Comparison of ENCODE assay signal across 18 cellular contexts in the genomic region with DNA sequence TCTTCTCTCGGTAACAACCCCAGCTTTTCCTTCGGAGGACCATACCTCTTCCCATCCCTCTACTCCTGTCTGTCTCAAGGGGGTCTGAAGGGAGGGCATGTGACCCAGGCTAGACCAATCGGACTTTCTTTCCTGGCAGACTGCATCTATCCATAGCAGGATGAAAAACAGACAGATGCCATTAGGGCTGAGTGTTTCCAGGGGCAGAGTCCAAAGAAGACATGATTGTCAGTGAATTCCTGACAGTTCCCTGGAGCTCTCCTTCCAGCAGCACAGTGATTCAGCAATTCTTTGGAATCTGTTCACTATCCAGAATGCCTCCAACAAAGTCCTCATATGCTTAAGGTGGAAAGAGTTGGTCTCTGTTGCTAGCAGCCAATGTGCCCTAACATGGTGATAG.
DNase-seq lines count a peak whose midpoint lies in the region; ATAC-seq and TF ChIP-seq lines count a peak whose summit lies in the region.
"Had no signal": no experiment of that assay in that cellular context is flagged by ENCODE, and none has a peak within 500 bp of the region (broad histone marks: within the 10 kb centered on the region; RNA-seq: fewer than 3 reads in every experiment).

No MANE protein-coding gene starts in this region.

- H2BK12ac ChIP-seq in trophoblast cell (ENCODE audit: low read length): peak overlapping the region; percentile 42

- peak; percentile 73 for ATAC-seq in WTC11
- ATAC-seq in HG02981 (IDR thresholded peaks at IDR 0.05; ENCODE audit: unreplicated experiment): no peak
- ATAC-seq in HG03108 (IDR thresholded peaks at IDR 0.05; ENCODE audit: unreplicated experiment): no peak
- ATAC-seq: activated CD8-positive, alpha-beta T cell treated with anti-CD3 and anti-CD28 coated beads, Interleukin-2, amount 10 ng/mL, durations not matched to agents 7 days and 5 days; natural killer cell treated with Interleukin-12 subunit alpha and Interleukin-12 subunit beta and Interleukin-15 and Interleukin-18, amount 100 ng/mL, for 72 hours; stimulated activated memory B cell treated with anti-CD40 and anti-IgM and Interleukin-4, amounts not matched to agents 10 μg/mL and 1 μg/mL and 100 μg/mL, for 72 hours; upper lobe of right lung had no signal

- H2AFZ ChIP-seq in trophoblast cell (ENCODE audit: insufficient read depth, low read length, poor library complexity): no peak overlapping the region

- H3K27me3 Mint-ChIP-seq in WTC11 (ENCODE audit: low read depth): no peaks in the 10 kb centered on the region

- H3K27ac Mint-ChIP-seq in WTC11: no peak overlapping the region
- H3K27ac Mint-ChIP-seq: activated CD8-positive, alpha-beta T cell treated with anti-CD3 and anti-CD28 coated beads, Interleukin-2, amount 10 ng/mL, durations not matched to agents 7 days and 5 days; activated T-helper 1 cell treated with anti-CD3 and anti-CD28 coated beads, Interleukin-12 subunit alpha, Interleukin-12 subunit beta, Interleukin-2, Interleukin-4 antibody, amounts not matched to agents 30 ng/mL and 10 ng/mL and 1 ng/mL, durations not matched to agents 14 hours and 24 hours and 36 hours; natural killer cell treated with Interleukin-12 subunit alpha and Interleukin-12 subunit beta and Interleukin-15 and Interleukin-18, amount 100 ng/mL, for 72 hours; stimulated activated memory B cell treated with anti-CD40 and anti-IgM and Interleukin-4, amounts not matched to agents 10 μg/mL and 1 μg/mL and 100 μg/mL, for 72 hours had no signal

- H2BK5ac ChIP-seq in trophoblast cell (ENCODE audit: low read depth, low read length, poor library complexity): peak overlapping the region; percentile 18

- H3K4ac ChIP-seq in trophoblast cell (ENCODE audit: low read depth, low read length): no peak overlapping the region

- no peak overlapping the region for H3K4me2 ChIP-seq in trophoblast cell (ENCODE audit: low read length)

- H3K4me1 ChIP-seq in trophoblast cell (ENCODE audit: control insufficient read depth in 1 of 2, insufficient read depth in 2 of 2, low read length in 2 of 2): no peaks in the 10 kb centered on the region
- H3K4me1 ChIP-seq in colonic mucosa: no peaks in the 10 kb centered on the region
- H3K4me1 ChIP-seq: SJCRH30, upper lobe of right lung had no signal

- H3K36me3 ChIP-seq in trophoblast cell (ENCODE audit: control insufficient read depth in 1 of 2, insufficient read depth in 2 of 2, low read length in 2 of 2) (no peaks in the 10 kb centered on the region), colonic mucosa (no peaks in the 10 kb centered on the region)
- H3K36me3 ChIP-seq: SJCRH30, upper lobe of right lung had no signal

- H4K8ac ChIP-seq in trophoblast cell (ENCODE audit: low read depth, low read length): peak overlapping the region; percentile 26

- H4K12ac ChIP-seq in trophoblast cell (ENCODE audit: low read depth, low read length): no peak overlapping the region

- no peaks in the 10 kb centered on the region for H3K79me2 ChIP-seq in trophoblast cell (ENCODE audit: control insufficient read depth, insufficient read depth, low read length, poor library complexity)

- H3K4me3 ChIP-seq in fibroblast of the aortic adventitia (ENCODE audit: low read depth, low read length): no peak overlapping the region
- H3K4me3 ChIP-seq in trophoblast cell (ENCODE audit: low read depth, low read length): no peak overlapping the region
- H3K4me3 ChIP-seq in colonic mucosa: no peak overlapping the region
- H3K4me3 ChIP-seq: SJCRH30, skin epidermis, upper lobe of right lung had no signal

- no CpG with 5 or more reads among the region's 3 CpGs for WGBS in trophoblast cell (ENCODE audit: extremely low coverage, insufficient coverage, insufficient read length)

- 0 out of 2 replicates have a peak, but pooled peaks cover 3% of the 10 kb centered on the region for H3K4me1 Mint-ChIP-seq in WTC11
- H3K4me1 Mint-ChIP-seq: stimulated activated memory B cell treated with anti-CD40 and anti-IgM and Interleukin-4, amounts not matched to agents 10 μg/mL and 1 μg/mL and 100 μg/mL, for 72 hours had no signal

- H2BK120ac ChIP-seq in trophoblast cell (ENCODE audit: insufficient read depth, low read length, poor library complexity): peak overlapping the region; percentile 64

- H3K18ac ChIP-seq in trophoblast cell (ENCODE audit: low read length): no peak overlapping the region

- no peak overlapping the region for H2AK5ac ChIP-seq in trophoblast cell (ENCODE audit: low read length)

- H3K23ac ChIP-seq in trophoblast cell (ENCODE audit: low read length): no peak overlapping the region

- no peak for TF ChIP-seq CTCF in WTC11 (IDR thresholded peaks at IDR 0.05)
- TF ChIP-seq CTCF in fibroblast of the aortic adventitia (IDR thresholded peaks at IDR 0.05; ENCODE audit: insufficient read depth, low read length): no peak
- no peak for TF ChIP-seq CTCF in colonic mucosa (IDR thresholded peaks at IDR 0.05)

- H3K27me3 ChIP-seq in trophoblast cell (ENCODE audit: insufficient read depth, low read length): no peaks in the 10 kb centered on the region
- no peaks in the 10 kb centered on the region for H3K27me3 ChIP-seq in colonic mucosa
- H3K27me3 ChIP-seq: SJCRH30, upper lobe of right lung had no signal

- DNase-seq in EH (ENCODE audit: low read depth): peak; percentile 69
- DNase-seq in WTC11 (ENCODE audit: low spot score): no peak
- peak; percentile 64 for DNase-seq in fibroblast of the aortic adventitia (ENCODE audit: low read depth)
- peak in 1 of 2 donors; percentile 28 for DNase-seq in trophoblast cell
- DNase-seq in colonic mucosa: no peak
- DNase-seq in NCI-H526 (lab: John Stamatoyannopoulos, UW): no peak
- DNase-seq: activated CD8-positive, alpha-beta T cell treated with anti-CD3 and anti-CD28 coated beads, Interleukin-2, amount 10 ng/mL, durations not matched to agents 7 days and 5 days; C1 segment of cervical spinal cord; DMS79; NCI-H1048; SJCRH30; upper lobe of right lung had no signal

- peaks cover 8% of the 10 kb centered on the region for H3K9me3 Mint-ChIP-seq in WTC11
- H3K9me3 Mint-ChIP-seq: activated T-helper 1 cell treated with anti-CD3 and anti-CD28 coated beads, Interleukin-12 subunit alpha, Interleukin-12 subunit beta, Interleukin-2, Interleukin-4 antibody, amounts not matched to agents 30 ng/mL and 10 ng/mL and 1 ng/mL, durations not matched to agents 14 hours and 24 hours and 36 hours; stimulated activated memory B cell treated with anti-CD40 and anti-IgM and Interleukin-4, amounts not matched to agents 10 μg/mL and 1 μg/mL and 100 μg/mL, for 72 hours had no signal

- intact Hi-C loops in colonic mucosa (cut with DNase I): no loop called here

- H4K91ac ChIP-seq in trophoblast cell (ENCODE audit: low read depth, low read length): peak overlapping the region; percentile 50

- H3K4me3 Mint-ChIP-seq in WTC11: no peak overlapping the region
- H3K4me3 Mint-ChIP-seq: activated CD8-positive, alpha-beta T cell treated with anti-CD3 and anti-CD28 coated beads, Interleukin-2, amount 10 ng/mL, durations not matched to agents 7 days and 5 days; activated T-helper 1 cell treated with anti-CD3 and anti-CD28 coated beads, Interleukin-12 subunit alpha, Interleukin-12 subunit beta, Interleukin-2, Interleukin-4 antibody, amounts not matched to agents 30 ng/mL and 10 ng/mL and 1 ng/mL, durations not matched to agents 14 hours and 24 hours and 36 hours; natural killer cell treated with Interleukin-12 subunit alpha and Interleukin-12 subunit beta and Interleukin-15 and Interleukin-18, amount 100 ng/mL, for 72 hours; stimulated activated memory B cell treated with anti-CD40 and anti-IgM and Interleukin-4, amounts not matched to agents 10 μg/mL and 1 μg/mL and 100 μg/mL, for 72 hours had no signal

- peaks cover 13% of the 10 kb centered on the region for H3K79me1 ChIP-seq in trophoblast cell (ENCODE audit: low read length)

- POLR2A ChIA-PET in WTC11 (lab: Charles Lee): no interaction called here

- H3K9me3 ChIP-seq in trophoblast cell (ENCODE audit: insufficient read depth, low read depth, low read length) (no peaks in the 10 kb centered on the region), colonic mucosa (no peaks in the 10 kb centered on the region)
- H3K9me3 ChIP-seq: SJCRH30, upper lobe of right lung had no signal

- no peak overlapping the region for H3K9ac ChIP-seq in trophoblast cell (ENCODE audit: low read length)
- no peak overlapping the region for H3K9ac ChIP-seq in colonic mucosa (ENCODE audit: low read depth in 2 of 2, low read length in 2 of 2)

- CTCF ChIA-PET in WTC11 (lab: Charles Lee): no interaction called here

- H3K27ac ChIP-seq in trophoblast cell (ENCODE audit: low read depth, low read length): peak overlapping the region; percentile 91
- H3K27ac ChIP-seq in colonic mucosa: no peak overlapping the region
- H3K27ac ChIP-seq: SJCRH30, skin epidermis, upper lobe of right lung had no signal

- no peaks in the 10 kb centered on the region for H3K36me3 Mint-ChIP-seq in WTC11
- H3K36me3 Mint-ChIP-seq: natural killer cell treated with Interleukin-12 subunit alpha and Interleukin-12 subunit beta and Interleukin-15 and Interleukin-18, amount 100 ng/mL, for 72 hours; stimulated activated memory B cell treated with anti-CD40 and anti-IgM and Interleukin-4, amounts not matched to agents 10 μg/mL and 1 μg/mL and 100 μg/mL, for 72 hours had no signal

- peak overlapping the region; percentile 20 for H3K14ac ChIP-seq in trophoblast cell (ENCODE audit: low read length)

TF ChIP-seq in WTC11, 78 proteins besides CTCF, POLR2A, EP300 and RAD21 (continues in another document):
- TF ChIP-seq AR (CRISPR knock-in tag; IDR thresholded peaks at IDR 0.05): no peak

Comparison
In these comparisons a context has a peak if more than half of its experiments do, and no peak if none do; other contexts are left out.
1. DNase-seq: peak in EH (single experiment) and fibroblast of the aortic adventitia (single experiment); none in WTC11 (single experiment), colonic mucosa (single experiment) and NCI-H526 (0 of 2).